10 cellular contexts compared by ENCODE assay signal in the genomic region with DNA sequence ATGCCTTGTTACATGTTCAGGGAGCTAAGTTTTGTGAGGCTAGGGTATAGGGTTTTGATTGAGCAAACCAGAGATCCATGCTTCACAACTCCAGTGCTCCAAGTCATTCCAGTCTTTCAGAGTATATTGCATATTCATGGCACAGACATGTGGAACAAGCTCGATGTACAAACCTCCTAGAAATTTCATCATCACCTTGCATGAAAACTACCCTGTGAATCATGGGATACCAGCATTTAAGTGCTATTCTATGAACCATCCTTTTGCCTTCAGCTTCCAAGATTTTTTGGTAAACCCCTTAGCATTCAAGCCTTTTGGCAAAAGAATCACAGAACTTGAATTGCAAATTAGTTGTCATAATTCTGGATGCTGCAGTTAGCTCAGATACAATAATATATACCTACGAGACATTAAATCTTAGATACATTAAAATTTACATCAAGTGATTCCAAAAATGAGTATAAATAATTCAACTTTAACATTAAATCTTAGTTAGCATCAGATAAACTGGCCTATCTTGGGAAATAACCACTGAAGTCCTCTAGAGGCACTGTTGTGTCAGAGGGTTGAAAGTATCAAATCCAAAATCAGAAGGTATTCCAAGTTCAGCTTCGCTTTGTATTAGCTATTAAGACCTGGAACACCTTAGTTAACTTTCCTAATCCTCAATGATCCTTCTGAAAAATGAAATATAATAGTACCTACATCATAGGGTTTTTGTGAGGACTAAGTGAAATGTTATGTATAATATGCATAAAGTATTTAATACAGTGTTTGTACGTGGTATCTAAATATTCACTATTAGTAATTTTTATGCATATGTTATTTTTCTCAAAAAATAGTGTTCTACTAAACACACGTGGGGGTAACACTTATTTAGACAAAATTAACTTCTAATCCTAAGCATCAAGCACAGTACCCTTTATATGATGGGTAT. TPM values are rescaled to one million over a fixed set of nuclear protein-coding genes. Genes with fewer than 3 reads are reported as not detected.
DNase-seq lines count a peak whose midpoint lies in the region; ATAC-seq and TF ChIP-seq lines count a peak whose summit lies in the region.
"Had no signal": no experiment of that assay in that cellular context is flagged by ENCODE, and none has a peak within 500 bp of the region (broad histone marks: within the 10 kb centered on the region; RNA-seq: fewer than 3 reads in every experiment).

No MANE protein-coding gene starts in this region.

- peaks cover 28% of the 10 kb centered on the region for H3K4me1 Mint-ChIP-seq in mesothelial cell of epicardium
- no peaks in the 10 kb centered on the region for H3K4me1 Mint-ChIP-seq in stimulated activated naive CD8-positive, alpha-beta T cell treated with anti-CD3 and anti-CD28 coated beads, Interleukin-15, amount 100 ng/mL, for 72 hours

- intact Hi-C loops in head of caudate nucleus (cut with DNase I) = no loop called here

- H3K27ac Mint-ChIP-seq in mesothelial cell of epicardium = no peak overlapping the region
- H3K27ac Mint-ChIP-seq in stimulated activated naive CD8-positive, alpha-beta T cell treated with anti-CD3 and anti-CD28 coated beads, Interleukin-15, amount 100 ng/mL, for 72 hours = no peak overlapping the region
- H3K27ac Mint-ChIP-seq: dendritic cell treated with granulocyte-macrophage colony-stimulating factor and Interleukin-4, amounts not matched to agents 40 ng/mL and 50 ng/mL, for 4 days had no signal

- H3K27me3 Mint-ChIP-seq in mesothelial cell of epicardium (ENCODE audit: low read depth) = no peaks in the 10 kb centered on the region
- no peaks in the 10 kb centered on the region for H3K27me3 Mint-ChIP-seq in stimulated activated naive CD8-positive, alpha-beta T cell treated with anti-CD3 and anti-CD28 coated beads, Interleukin-15, amount 100 ng/mL, for 72 hours
- H3K27me3 Mint-ChIP-seq: dendritic cell treated with granulocyte-macrophage colony-stimulating factor and Interleukin-4, amounts not matched to agents 40 ng/mL and 50 ng/mL, for 4 days had no signal

- H3K4me3 Mint-ChIP-seq in mesothelial cell of epicardium = no peak overlapping the region
- no peak overlapping the region for H3K4me3 Mint-ChIP-seq in stimulated activated naive CD8-positive, alpha-beta T cell treated with anti-CD3 and anti-CD28 coated beads, Interleukin-15, amount 100 ng/mL, for 72 hours
- H3K4me3 Mint-ChIP-seq: dendritic cell treated with granulocyte-macrophage colony-stimulating factor and Interleukin-4, amounts not matched to agents 40 ng/mL and 50 ng/mL, for 4 days had no signal

- DNase-seq in astrocyte of the spinal cord (ENCODE audit: low read depth, low spot score) = no peak
- no peak for DNase-seq in mesothelial cell of epicardium (ENCODE audit: low spot score in 2 of 2, unreplicated experiment in 2 of 2)
- DNase-seq in stimulated activated naive CD8-positive, alpha-beta T cell treated with anti-CD3 and anti-CD28 coated beads, Interleukin-15, amount 100 ng/mL, for 72 hours = no peak
- no peak for DNase-seq in NCI-H774 (lab: John Stamatoyannopoulos, UW)
- no peak for DNase-seq in head of caudate nucleus

- in situ Hi-C loops in astrocyte of the spinal cord (cut with HindIII; ENCODE audit: low sequenced_read_pairs) = no loop called here

- peaks cover 4% of the 10 kb centered on the region for H3K9me3 Mint-ChIP-seq in mesothelial cell of epicardium
- no peaks in the 10 kb centered on the region for H3K9me3 Mint-ChIP-seq in stimulated activated naive CD8-positive, alpha-beta T cell treated with anti-CD3 and anti-CD28 coated beads, Interleukin-15, amount 100 ng/mL, for 72 hours
- H3K9me3 Mint-ChIP-seq: dendritic cell treated with granulocyte-macrophage colony-stimulating factor and Interleukin-4, amounts not matched to agents 40 ng/mL and 50 ng/mL, for 4 days had no signal

- H3K4me3 ChIP-seq in astrocyte of the spinal cord (ENCODE audit: low read depth, low read length) = no peak overlapping the region
- H3K4me3 ChIP-seq: SK-N-MC had no signal

- H3K36me3 Mint-ChIP-seq in mesothelial cell of epicardium = no peaks in the 10 kb centered on the region

- TF ChIP-seq CTCF in GM12872 (IDR thresholded peaks at IDR 0.05; ENCODE audit: insufficient read depth, low read depth, low read length) (peak; percentile 51; the same call in 2 of the 3 replicates), astrocyte of the spinal cord (IDR thresholded peaks at IDR 0.05; ENCODE audit: low read depth, low read length) (peak; percentile 63), mesothelial cell of epicardium (IDR thresholded peaks at IDR 0.05; ENCODE audit: unreplicated experiment) (peak; percentile 42)

- ATAC-seq in HG03432 (IDR thresholded peaks at IDR 0.05; ENCODE audit: unreplicated experiment) (peak; percentile 56), GM18870 (IDR thresholded peaks at IDR 0.05; ENCODE audit: unreplicated experiment) (no peak)
- no peak for ATAC-seq in stimulated activated naive CD8-positive, alpha-beta T cell treated with anti-CD3 and anti-CD28 coated beads, Interleukin-15, amount 100 ng/mL, for 72 hours

RNA-seq across cellular contexts. Expression of a gene that starts 55.5 kb away (rescaled TPM):
- total RNA-seq in mesothelial cell of epicardium = 2.5 to 4.8 TPM (median 2.5 TPM) in 3 replicates
